26 cellular contexts compared by ENCODE assay signal in genomic region chr18:22387364-22387763, GRCh38. TPM values are rescaled to one million over a fixed set of nuclear protein-coding genes. Genes with fewer than 3 reads are reported as not detected.
"Had no signal": no experiment of that assay in that cellular context is flagged by ENCODE, and none has a peak within 500 bp of the region (broad histone marks: within the 10 kb centered on the region; RNA-seq: fewer than 3 reads in every experiment).

No MANE protein-coding gene starts in this region.

- H3K4me3 ChIP-seq: SJSA1, SK-N-MC had no signal

- ATAC-seq: Panc1, PC-3 had no signal

- H3K36me3 ChIP-seq: SJSA1 had no signal

- H3K27me3 ChIP-seq: SJSA1 had no signal

- DNase-seq: KBM-7; MV-4-11; NCI-H1048; NCI-H1105; NCI-H1417; NCI-H1436 treated with DMSO at 0.1 percent for 48 hours; NCI-H1694; NCI-H187 treated with DMSO at 0.1 percent for 48 hours; NCI-H2029 treated with DMSO at 0.1 percent for 48 hours; NCI-H2171 treated with DMSO at 0.1 percent for 48 hours; NCI-H345; NCI-H446 treated with DMSO at 0.1 percent for 48 hours; NCI-H510A treated with DMSO at 0.1 percent for 48 hours; NCI-H526; NCI-H748 treated with DMSO at 0.1 percent for 48 hours; NK-92 treated with Interleukin-12 subunit alpha and Interleukin-12 subunit beta, amount 100 ng/mL, for 24 hours; PC-3; SIG-M5 had no signal

- H3K27ac ChIP-seq: RWPE1, SJSA1, SK-N-MC had no signal

- H3K9me3 ChIP-seq: SJSA1 had no signal

RNA-seq across cellular contexts. Expression of gene CTAGE1, which starts 30.4 kb away (rescaled TPM):
- total RNA-seq: HT-29, LHCN-M2, MCF 10A, OCI-LY7, PC-3 had no signal
